6 cellular contexts compared by ENCODE assay signal in the genomic region with DNA sequence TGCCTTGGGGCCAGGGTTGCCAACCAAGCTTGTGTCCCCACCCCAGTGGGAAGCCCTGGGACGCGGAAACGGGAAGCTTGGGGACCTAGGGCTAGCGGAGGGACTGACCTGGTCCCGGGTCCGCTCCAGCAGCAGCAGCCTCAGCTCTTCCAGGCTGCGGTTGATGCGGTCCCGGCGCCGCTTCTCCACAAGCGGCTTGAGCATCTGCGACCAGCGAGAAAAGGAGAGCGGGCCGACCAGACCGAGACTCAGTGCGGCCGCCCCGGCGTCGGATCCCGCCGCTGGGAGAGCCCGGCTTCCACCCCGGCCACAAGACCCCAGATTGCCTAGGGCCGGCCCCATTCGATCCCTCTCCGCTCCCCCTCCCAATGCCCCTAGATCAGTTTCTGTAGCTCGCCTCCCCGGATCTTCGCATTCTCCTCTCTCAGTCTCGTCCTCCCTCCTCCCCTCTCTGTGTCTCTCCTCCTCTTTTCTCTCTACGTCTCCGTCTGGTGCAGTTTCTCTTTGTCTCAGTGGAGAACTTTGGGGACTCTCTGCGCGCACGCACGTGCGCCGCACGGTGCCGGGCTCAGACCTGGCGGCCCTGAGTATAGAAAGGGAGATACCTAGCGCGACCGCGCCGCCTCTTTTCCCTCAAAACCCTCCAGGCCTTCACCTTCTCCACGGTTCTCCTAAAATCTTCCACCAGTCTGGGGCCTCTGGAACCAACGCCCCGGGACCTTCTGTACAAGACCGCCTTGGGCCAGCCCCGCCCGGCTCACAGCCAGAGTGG.
DNase-seq lines count a peak whose midpoint lies in the region; ATAC-seq lines count a peak whose summit lies in the region.

No MANE protein-coding gene starts in this region.

- ATAC-seq in HG03342 (IDR thresholded peaks at IDR 0.05; ENCODE audit: unreplicated experiment) (no peak), HG02623 (IDR thresholded peaks at IDR 0.05; ENCODE audit: unreplicated experiment) (no peak)

- peak; percentile 28 for DNase-seq in HCEC 1CT
- DNase-seq in activated CD8-positive, alpha-beta memory T cell treated with anti-CD3 and anti-CD28 coated beads, Interleukin-2, amount 50 U/mL, for 4 hours: peak; percentile 47
- DNase-seq in left kidney (ENCODE audit: low read depth, low spot score): peak; percentile 45
- no peak for DNase-seq in NCI-H2081 treated with DMSO at 0.1 percent for 48 hours (lab: John Stamatoyannopoulos, UW)
